19 cellular contexts compared by ENCODE assay signal in genomic region chr17:79176792-79177601, GRCh38.
A peak's percentile ranks its signal among the peaks of the same experiment; 100 is the strongest.
DNase-seq lines count a peak whose midpoint lies in the region; ATAC-seq, FAIRE-seq and TF ChIP-seq lines count a peak whose summit lies in the region.
"Had no signal": no experiment of that assay in that cellular context is flagged by ENCODE, and none has a peak within 500 bp of the region (broad histone marks: within the 10 kb centered on the region; RNA-seq: fewer than 3 reads in every experiment).

No MANE protein-coding gene starts in this region.

- H3K36me3 ChIP-seq in pancreas: no peaks in the 10 kb centered on the region
- no peaks in the 10 kb centered on the region for H3K36me3 ChIP-seq in stomach
- H3K36me3 ChIP-seq in uterus: no peaks in the 10 kb centered on the region
- H3K36me3 ChIP-seq: BLaER1, MG63, Peyer's patch had no signal

- no peaks in the 10 kb centered on the region for H3K4me1 ChIP-seq in pancreas
- H3K4me1 ChIP-seq in stomach: no peaks in the 10 kb centered on the region
- H3K4me1 ChIP-seq in uterus: no peaks in the 10 kb centered on the region
- H3K4me1 ChIP-seq: Peyer's patch had no signal

- TF ChIP-seq CTCF in pancreas (IDR thresholded peaks at IDR 0.05) (no peak), stomach (IDR thresholded peaks at IDR 0.05) (no peak), uterus (IDR thresholded peaks at IDR 0.05) (no peak)

- TF ChIP-seq EP300 in stomach (IDR thresholded peaks at IDR 0.05): no peak

- H3K27ac ChIP-seq in pancreas (no peak overlapping the region), stomach (no peak overlapping the region), uterus (no peak overlapping the region)
- H3K27ac ChIP-seq: BLaER1, Peyer's patch had no signal

- TF ChIP-seq POLR2A in stomach (IDR thresholded peaks at IDR 0.05) (no peak), uterus (IDR thresholded peaks at IDR 0.05) (no peak)

- DNase-seq in NCI-H146 (lab: John Stamatoyannopoulos, UW) (peak; percentile 9), NCI-H146 treated with DMSO at 0.1 percent for 48 hours (lab: John Stamatoyannopoulos, UW; ENCODE audit: unreplicated experiment) (no peak), NCI-H2196 (lab: John Stamatoyannopoulos, UW; ENCODE audit: unreplicated experiment) (peak; percentile 30), cerebellum (ENCODE audit: low spot score) (peak; percentile 69), pancreas (peak in 4 of 6 donors; percentile 28 to 71 (median 44)), stomach (no peak), uterus (no peak)
- DNase-seq: 8988T, H9, IMR-90, Karpas-422, MG63, NCI-H1092, NCI-H1694 treated with DMSO at 0.1 percent for 48 hours, Peyer's patch, SHP77, SK-N-SH had no signal

- ATAC-seq in pancreas (peak; percentile 51 to 92 (median 80)), HG03378 (IDR thresholded peaks at IDR 0.05; ENCODE audit: unreplicated experiment) (no peak)

- no peak for FAIRE-seq in pancreas (lab: Jason Lieb, UNC)

- H3K9me3 ChIP-seq in pancreas: no peaks in the 10 kb centered on the region
- H3K9me3 ChIP-seq in stomach: no peaks in the 10 kb centered on the region
- H3K9me3 ChIP-seq in uterus: no peaks in the 10 kb centered on the region
- H3K9me3 ChIP-seq: BLaER1, MG63, Peyer's patch, SK-N-SH had no signal

- WGBS in pancreas, 2 donors: 23 to 27% methylated on average over 21 of the region's 21 CpGs
- WGBS in stomach, 5 donors: 55 to 60% (median 58%) methylated on average over 19 to 21 of the region's 21 CpGs

- intact Hi-C loops in pancreas (cut with DNase I) (no loop called here), stomach (cut with DNase I; ENCODE audit: low total_unique reads) (no loop called here), uterus (cut with DNase I; ENCODE audit: low total_unique reads) (no loop called here)

- H3K27me3 ChIP-seq in pancreas (peaks cover 0 to 6% (median 0%) of the 10 kb centered on the region in 4 donors), stomach (peaks cover 0 to 67% (median 29%) of the 10 kb centered on the region in 3 donors), uterus (no peaks in the 10 kb centered on the region)

- H3K4me3 ChIP-seq in pancreas: no peak overlapping the region
- no peak overlapping the region for H3K4me3 ChIP-seq in stomach
- H3K4me3 ChIP-seq in uterus: no peak overlapping the region
- H3K4me3 ChIP-seq: BLaER1, MG63, Peyer's patch had no signal

Comparison
In these comparisons a context has a peak if more than half of its experiments do, and no peak if none do; other contexts are left out.
1. DNase-seq: peak in NCI-H146 (single experiment), NCI-H2196 (single experiment), cerebellum (single experiment) and pancreas (4 of 6); none in NCI-H146 treated with DMSO at 0.1 percent for 48 hours (single experiment), stomach (single experiment) and uterus (0 of 2).